ENCODE assay signal across 11 cellular contexts in genomic region chr13:93151277-93151676, GRCh38.
DNase-seq lines count a peak whose midpoint lies in the region; ATAC-seq and TF ChIP-seq lines count a peak whose summit lies in the region.
"Had no signal": no experiment of that assay in that cellular context is flagged by ENCODE, and none has a peak within 500 bp of the region (broad histone marks: within the 10 kb centered on the region; RNA-seq: fewer than 3 reads in every experiment).

No MANE protein-coding gene starts in this region.

- H3K4me1 ChIP-seq in lung (ENCODE audit: control insufficient read depth in 2 of 2, insufficient read depth in 2 of 2, low read length in 2 of 2), result no peaks in the 10 kb centered on the region
- H3K4me1 ChIP-seq in left ventricle myocardium inferior, result no peaks in the 10 kb centered on the region

- peak; percentile 4 for DNase-seq in AG09319 (ENCODE audit: extremely low read depth, low read depth)
- DNase-seq in KBM-7, result peak; percentile 55
- peak; percentile 51 for DNase-seq in astrocyte of the cerebellum (ENCODE audit: low read depth)
- DNase-seq in lung (ENCODE audit: low spot score), result no peak
- DNase-seq in stimulated activated CD4-positive, alpha-beta T cell treated with anti-CD3 and anti-CD28 coated beads, Interleukin-4, amount 100 ng/mL, for 24 hours, result no peak
- no peak for DNase-seq in left ventricle myocardium inferior
- DNase-seq in cortex of kidney (lab: John Stamatoyannopoulos, UW), result no peak
- DNase-seq in HuH-7 (ENCODE audit: low spot score), result no peak
- DNase-seq: DND-41, NCI-H1417 treated with DMSO at 0.1 percent for 48 hours had no signal

- H3K4me3 ChIP-seq in astrocyte of the cerebellum (ENCODE audit: low read depth, low read length) (no peak overlapping the region), lung (no peak overlapping the region), left ventricle myocardium inferior (no peak overlapping the region)

- in situ Hi-C loops in KBM-7 (cut with MboI; ENCODE audit: low pct_unique_long_range_greater_than_20kb, low sequenced_read_pairs) (no loop called here), astrocyte of the cerebellum (cut with HindIII; ENCODE audit: low sequenced_read_pairs) (no loop called here)

- TF ChIP-seq CTCF in AG09319 (IDR thresholded peaks at IDR 0.05; ENCODE audit: low read depth, low read length) (no peak), astrocyte of the cerebellum (IDR thresholded peaks at IDR 0.05; ENCODE audit: low read depth, low read length, missing control alignments) (no peak), lung (IDR thresholded peaks at IDR 0.05; ENCODE audit: control extremely low read depth, extremely low read depth) (no peak), left ventricle myocardium inferior (IDR thresholded peaks at IDR 0.05; ENCODE audit: borderline replicate concordance) (no peak)

- no peaks in the 10 kb centered on the region for H3K36me3 ChIP-seq in lung (ENCODE audit: control insufficient read depth in 2 of 2, insufficient read depth in 2 of 2, low read length in 2 of 2)
- H3K36me3 ChIP-seq in left ventricle myocardium inferior, result no peaks in the 10 kb centered on the region

- H3K9me3 ChIP-seq in lung (ENCODE audit: control insufficient read depth in 2 of 2, insufficient read depth in 1 of 2, low read length in 1 of 2) (no peaks in the 10 kb centered on the region), left ventricle myocardium inferior (replicated peaks) (no peaks in the 10 kb centered on the region)

- intact Hi-C loops in left ventricle myocardium inferior (cut with micrococcal nuclease), result no loop called here

- H3K27me3 ChIP-seq in lung (ENCODE audit: control insufficient read depth, insufficient read depth), result no peaks in the 10 kb centered on the region
- no peaks in the 10 kb centered on the region for H3K27me3 ChIP-seq in left ventricle myocardium inferior (ENCODE audit: low read depth)

- peak; percentile 64 for ATAC-seq in lung (ENCODE audit: insufficient read depth, low FRiP score)
- ATAC-seq: WTC11 had no signal

- H3K27ac ChIP-seq in lung (ENCODE audit: low read depth in 1 of 2, low read length in 1 of 2) (no peak overlapping the region), left ventricle myocardium inferior (replicated peaks) (no peak overlapping the region)

Comparison
In these comparisons a context has a peak if more than half of its experiments do, and no peak if none do; other contexts are left out.
1. DNase-seq: peak in AG09319 (single experiment), KBM-7 (single experiment) and astrocyte of the cerebellum (single experiment); none in lung (single experiment), stimulated activated CD4-positive, alpha-beta T cell treated with anti-CD3 and anti-CD28 coated beads, Interleukin-4, amount 100 ng/mL, for 24 hours (single experiment), left ventricle myocardium inferior (single experiment), cortex of kidney (single experiment) and HuH-7 (single experiment).